In the genomic region with DNA sequence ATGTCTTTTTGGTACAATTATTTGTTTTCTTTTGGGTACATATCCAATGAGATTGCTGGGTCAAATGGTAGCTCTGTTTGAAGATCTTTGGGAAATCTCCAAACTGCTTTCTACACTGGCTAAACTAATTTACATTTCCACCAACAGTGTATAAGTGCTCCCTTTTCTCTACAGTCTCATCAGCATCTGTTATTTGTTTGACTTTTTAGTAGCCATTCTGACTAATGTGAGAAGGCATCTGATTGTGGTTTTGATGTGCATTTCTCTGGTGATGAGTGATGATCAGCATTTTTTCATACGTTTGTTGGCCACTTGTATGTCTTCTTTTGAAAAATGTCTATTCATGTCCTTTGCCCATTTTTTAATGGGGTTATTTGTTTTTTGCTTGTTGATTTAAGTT, we compare ENCODE assay signal across 8 cellular contexts.
DNase-seq lines count a peak whose midpoint lies in the region; ATAC-seq and TF ChIP-seq lines count a peak whose summit lies in the region.
"Not testable (repeated sequence)": the region's sequence is repeated elsewhere in the genome, so short reads cannot be mapped to it uniquely, and the experiment has no call there.

No MANE protein-coding gene starts in this region.

- H3K36me3 ChIP-seq in A673 (ENCODE audit: insufficient read depth, low read length, poor library complexity, severe bottlenecking); IMR-90 (ENCODE audit: control insufficient read depth, insufficient read depth, low read length); RWPE2 (ENCODE audit: low read depth): not testable (repeated sequence)

- intact Hi-C loops in A673 (cut with micrococcal nuclease; ENCODE audit: unreplicated experiment); IMR-90 (cut with micrococcal nuclease): not testable (repeated sequence)

- H3K79me1 ChIP-seq in IMR-90 (ENCODE audit: low read depth in 1 of 2, low read length in 2 of 2), result not testable (repeated sequence)

- not testable (repeated sequence) for H3K4ac ChIP-seq in IMR-90 (ENCODE audit: low read depth, low read length)

- H4K5ac ChIP-seq in IMR-90 (ENCODE audit: low read depth, low read length), result not testable (repeated sequence)

- H3K4me1 ChIP-seq in A673 (ENCODE audit: insufficient read depth, low read length, poor library complexity, severe bottlenecking); IMR-90 (ENCODE audit: control insufficient read depth, insufficient read depth, low read length); RWPE2 (ENCODE audit: insufficient read depth, poor library complexity, severe bottlenecking): not testable (repeated sequence)

- dilution Hi-C loops in IMR-90 (cut with HindIII; ENCODE audit: low sequenced_read_pairs, unreplicated experiment), result not testable (repeated sequence)

- H2BK20ac ChIP-seq in IMR-90 (ENCODE audit: low read depth, low read length), result not testable (repeated sequence)

- POLR2A ChIA-PET in A673 (lab: Charles Lee; ENCODE audit: low non-redundant PET); IMR-90 (lab: Charles Lee; ENCODE audit: unreplicated experiment): not testable (repeated sequence)

- not testable (repeated sequence) for H2BK5ac ChIP-seq in IMR-90 (ENCODE audit: low read depth, low read length, poor library complexity, severe bottlenecking)

- not testable (repeated sequence) for TF ChIP-seq RAD21 in IMR-90 (IDR thresholded peaks at IDR 0.05; ENCODE audit: low read length)

- BruUV-seq in A673 (replicated peaks; lab: Mats Ljungman, UMichigan); IMR-90 (replicated peaks; lab: Mats Ljungman, UMichigan): not testable (repeated sequence)

- not testable (repeated sequence) for H2AK9ac ChIP-seq in IMR-90 (replicated peaks; ENCODE audit: low read depth, low read length, poor library complexity)

- H3K9me3 ChIP-seq in A673 (ENCODE audit: low read depth, low read length, poor library complexity, severe bottlenecking); IMR-90 (ENCODE audit: control insufficient read depth, insufficient read depth, low read length); RWPE2 (ENCODE audit: severe bottlenecking): not testable (repeated sequence)

- H3K27me3 ChIP-seq in A673 (replicated peaks; ENCODE audit: insufficient read depth, low read depth, low read length, poor library complexity); RWPE2 (ENCODE audit: insufficient read depth, poor library complexity, severe bottlenecking): not testable (repeated sequence)
- peaks cover 32% of the 10 kb centered on the region for H3K27me3 ChIP-seq in IMR-90 (ENCODE audit: control insufficient read depth, insufficient read depth, low read length)

- not testable (repeated sequence) for H3K9me1 ChIP-seq in IMR-90 (ENCODE audit: insufficient read depth, low read length)

- peak; percentile 91 for ATAC-seq in IMR-90 (ENCODE audit: low read depth)
- ATAC-seq in RWPE2 (ENCODE audit: low read depth), result peak; percentile 95

- H2BK120ac ChIP-seq in IMR-90 (ENCODE audit: low read depth, low read length), result not testable (repeated sequence)

- H4K8ac ChIP-seq in IMR-90 (ENCODE audit: low read depth in 2 of 2, low read length in 2 of 2), result not testable (repeated sequence)

- H3K4me3 ChIP-seq in A673 (ENCODE audit: low read depth, low read length, poor library complexity, severe bottlenecking); IMR-90 (ENCODE audit: insufficient read depth, low read depth, low read length); RWPE2 (ENCODE audit: severe bottlenecking); epithelial cell of esophagus (ENCODE audit: low read length); skeletal muscle cell (ENCODE audit: low read depth, low read length): not testable (repeated sequence)

- CTCF ChIA-PET in A673 (lab: Charles Lee), result not testable (repeated sequence)
- CTCF ChIA-PET in IMR-90 (lab: Yijun Ruan, JAX), result interaction anchor here (0.7 kb wide), 1 partner anchor 440 kb away, joined by 3 read pairs; no protein-coding TSS in a partner anchor

- not testable (repeated sequence) for TF ChIP-seq CTCF in A673 (conservative IDR thresholded peaks at IDR 0.05; ENCODE audit: low read depth, low read length); IMR-90 (conservative IDR thresholded peaks at IDR 0.05; ENCODE audit: low read depth, low read length); RWPE2 (IDR thresholded peaks at IDR 0.05; ENCODE audit: poor library complexity, severe bottlenecking); epithelial cell of esophagus (IDR thresholded peaks at IDR 0.05; ENCODE audit: insufficient read depth, low read depth, low read length, missing control alignments)

- H4K91ac ChIP-seq in IMR-90 (ENCODE audit: insufficient read depth, low read depth, low read length), result not testable (repeated sequence)

- not testable (repeated sequence) for H4K20me1 ChIP-seq in IMR-90 (ENCODE audit: insufficient read depth, low read length)

- not testable (repeated sequence) for H3K23ac ChIP-seq in IMR-90 (ENCODE audit: low read depth, low read length)

- H2AFZ ChIP-seq in IMR-90 (replicated peaks; ENCODE audit: low read length, poor library complexity), result not testable (repeated sequence)

- not testable (repeated sequence) for H2BK15ac ChIP-seq in IMR-90 (ENCODE audit: low read depth, low read length)

- not testable (repeated sequence) for H2AK5ac ChIP-seq in IMR-90 (ENCODE audit: low read depth, low read length)

- peak; percentile 48 for DNase-seq in A673 (ENCODE audit: low spot score)
- DNase-seq in EL, result peak; percentile 93
- DNase-seq in IMR-90, result peak; percentile 83
- not testable (repeated sequence) for DNase-seq in RWPE2 (ENCODE audit: low spot score)
- peak; percentile 35 for DNase-seq in amniotic stem cell (lab: John Stamatoyannopoulos, UW)
- DNase-seq in epithelial cell of esophagus (ENCODE audit: low read depth), result peak; percentile 86
- DNase-seq in foreskin melanocyte, result peak; percentile 91
- peak; percentile 60 for DNase-seq in skeletal muscle cell (ENCODE audit: low read depth)

- not testable (repeated sequence) for TF ChIP-seq POLR2A in IMR-90 (IDR thresholded peaks at IDR 0.05; ENCODE audit: low read depth, low read length)

- H3K4me2 ChIP-seq in IMR-90 (ENCODE audit: low read depth, low read length), result not testable (repeated sequence)

- not testable (repeated sequence) for H3K14ac ChIP-seq in IMR-90 (replicated peaks; ENCODE audit: low read depth, low read length)

- not testable (repeated sequence) for H3K18ac ChIP-seq in IMR-90 (ENCODE audit: low read depth, low read length)

- in situ Hi-C loops in IMR-90 (cut with MboI; ENCODE audit: low sequenced_read_pairs), result not testable (repeated sequence)

- H3K9ac ChIP-seq in IMR-90 (ENCODE audit: low read depth, low read length), result not testable (repeated sequence)

- not testable (repeated sequence) for H3K56ac ChIP-seq in IMR-90 (ENCODE audit: extremely low read depth, insufficient read depth, low read length)

- not testable (repeated sequence) for H3K27ac ChIP-seq in A673 (ENCODE audit: low read depth, low read length, poor library complexity, severe bottlenecking); IMR-90 (ENCODE audit: insufficient read depth, low read length); RWPE2 (ENCODE audit: poor library complexity, severe bottlenecking)

- no CpG with 5 or more reads among the region's 1 CpG for WGBS in IMR-90 (ENCODE audit: extremely low coverage in 2 of 2, insufficient read length in 1 of 2), 2 experiments

TF ChIP-seq in IMR-90, 13 proteins besides CTCF, POLR2A, EP300 and RAD21:
- peak; percentile 59; the same call in 1 of the 2 replicates for TF ChIP-seq MAFK (IDR thresholded peaks at IDR 0.05; ENCODE audit: low read depth, low read length)
